Comparison of ENCODE assay signal across 9 cellular contexts in the genomic region with DNA sequence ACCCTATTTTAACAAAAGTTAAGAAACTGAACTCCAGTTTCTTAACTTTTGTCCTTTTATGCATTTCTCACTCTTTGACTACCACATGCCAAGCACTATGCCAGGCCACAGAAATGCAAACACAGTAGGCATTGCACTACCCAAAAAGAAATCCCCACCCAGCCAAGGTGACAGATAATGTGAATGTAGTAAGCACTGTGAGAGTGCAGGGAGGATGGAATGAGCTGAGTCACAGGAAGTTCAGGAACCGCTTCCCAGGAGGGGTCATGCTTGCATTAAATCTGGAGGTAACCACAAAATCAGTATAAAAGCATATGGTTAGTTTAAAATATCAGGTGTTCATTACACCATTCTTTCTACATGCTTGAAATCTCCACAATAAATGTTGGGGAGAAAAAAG. TPM values are rescaled to one million over a fixed set of nuclear protein-coding genes. Genes with fewer than 3 reads are reported as not detected.
DNase-seq lines count a peak whose midpoint lies in the region; TF ChIP-seq lines count a peak whose summit lies in the region.
"Had no signal": no experiment of that assay in that cellular context is flagged by ENCODE, and none has a peak within 500 bp of the region (broad histone marks: within the 10 kb centered on the region; RNA-seq: fewer than 3 reads in every experiment).

No MANE protein-coding gene starts in this region.

- H3K36me3 ChIP-seq in mammary epithelial cell (ENCODE audit: insufficient read depth, low read length) (no peaks in the 10 kb centered on the region), Caco-2 (ENCODE audit: control insufficient read depth, insufficient read depth, low read length) (peaks cover 3% of the 10 kb centered on the region; the same call in 1 of the 2 replicates)

- dilution Hi-C loops in mammary epithelial cell (cut with HindIII; ENCODE audit: low sequenced_read_pairs), result no loop called here

- H3K9ac ChIP-seq in mammary epithelial cell (ENCODE audit: insufficient read depth, low read length), result peak overlapping the region; percentile 41

- H3K36me3 Mint-ChIP-seq in Caco-2 (ENCODE audit: insufficient read depth, unreplicated experiment), result peaks cover 26% of the 10 kb centered on the region

- intact Hi-C loops in mammary epithelial cell (cut with micrococcal nuclease), result no loop called here
- intact Hi-C loops in Caco-2 (cut with micrococcal nuclease; ENCODE audit: unreplicated experiment), result no loop called here

- H3K79me2 ChIP-seq in mammary epithelial cell (ENCODE audit: insufficient read depth, low read length), result no peaks in the 10 kb centered on the region

- H3K27me3 ChIP-seq in mammary epithelial cell (ENCODE audit: insufficient read depth, low read length) (no peaks in the 10 kb centered on the region), Caco-2 (replicated peaks; ENCODE audit: control insufficient read depth, insufficient read depth, low read length) (no peaks in the 10 kb centered on the region)

- H3K4me1 ChIP-seq in mammary epithelial cell (ENCODE audit: insufficient read depth, low read length), result peaks cover 64% of the 10 kb centered on the region
- peaks cover 32% of the 10 kb centered on the region for H3K4me1 ChIP-seq in Caco-2

- DNase-seq in NCI-H146 (lab: John Stamatoyannopoulos, UW) (peak; percentile 8), NCI-H146 treated with DMSO at 0.1 percent for 48 hours (lab: John Stamatoyannopoulos, UW; ENCODE audit: unreplicated experiment) (no peak), NCI-H460 (ENCODE audit: extremely low read depth, low read depth) (peak; percentile 53), mammary epithelial cell (peak; percentile 93), non-pigmented ciliary epithelial cell (ENCODE audit: low read depth) (peak; percentile 79), Caco-2 (no peak), T-helper 9 cell (no peak), COLO668 (lab: John Stamatoyannopoulos, UW; ENCODE audit: unreplicated experiment) (no peak)

- BruUV-seq in mammary epithelial cell (replicated peaks; lab: Mats Ljungman, UMichigan) (no TSS peak), Caco-2 (replicated peaks; lab: Mats Ljungman, UMichigan) (no TSS peak)

- H3K4me3 Mint-ChIP-seq in Caco-2 (ENCODE audit: unreplicated experiment), result no peak overlapping the region

- POLR2A ChIA-PET in Caco-2 (lab: Charles Lee), result no interaction called here

- no peaks in the 10 kb centered on the region for H3K9me3 Mint-ChIP-seq in Caco-2 (ENCODE audit: unreplicated experiment)

- H3K27ac Mint-ChIP-seq in Caco-2 (ENCODE audit: unreplicated experiment), result no peak overlapping the region

- H3K9me3 ChIP-seq in mammary epithelial cell (replicated peaks; ENCODE audit: insufficient read depth, low read length) (no peaks in the 10 kb centered on the region), Caco-2 (no peaks in the 10 kb centered on the region)

- H2AFZ ChIP-seq in mammary epithelial cell (ENCODE audit: low read depth, low read length), result no peak overlapping the region

- in situ Hi-C loops in mammary epithelial cell (cut with MboI; ENCODE audit: low sequenced_read_pairs in 2 of 2), result no loop called here

- H3K4me3 ChIP-seq in mammary epithelial cell (replicated peaks in 1 of 3; ENCODE audit: insufficient read depth in 1 of 3, low read depth in 2 of 3, low read length in 3 of 3), result no peak overlapping the region
- H3K4me3 ChIP-seq in Caco-2 (ENCODE audit: low read depth, low read length), result no peak overlapping the region

- peak overlapping the region; percentile 17 for H3K4me2 ChIP-seq in mammary epithelial cell (ENCODE audit: insufficient read depth, low read depth, low read length)

- H4K20me1 ChIP-seq in mammary epithelial cell (ENCODE audit: insufficient read depth, low read length), result no peaks in the 10 kb centered on the region

- no peak for TF ChIP-seq CTCF in mammary epithelial cell (conservative IDR thresholded peaks at IDR 0.05 in 1 of 2, IDR thresholded peaks at IDR 0.05 in 1 of 2; ENCODE audit: extremely low read depth in 1 of 2, insufficient read depth in 1 of 2, low read depth in 1 of 2, low read length in 2 of 2)
- TF ChIP-seq CTCF in Caco-2 (IDR thresholded peaks at IDR 0.05; ENCODE audit: insufficient read depth in 1 of 2, low read depth in 1 of 2, low read length in 1 of 2, severe bottlenecking in 1 of 2, unreplicated experiment in 1 of 2), result no peak

- 0% methylated on average over 1 of the region's 1 CpG for WGBS in mammary epithelial cell (ENCODE audit: low coverage, missing lambda C conversion rate)

- H3K27me3 Mint-ChIP-seq in Caco-2 (ENCODE audit: insufficient read depth, unreplicated experiment), result no peaks in the 10 kb centered on the region

- CTCF ChIA-PET in mammary epithelial cell (lab: Charles Lee; ENCODE audit: low non-redundant PET), result interaction anchor here (0.6 to 0.7 kb wide), 2 partner anchors 17 to 508 kb away, joined by 3 read pairs; no protein-coding TSS in a partner anchor
- CTCF ChIA-PET in Caco-2 (lab: Charles Lee), result interaction anchor here (0.7 kb wide), 1 partner anchor 15 kb away, joined by 5 read pairs; no protein-coding TSS in a partner anchor

- H3K4me1 Mint-ChIP-seq in Caco-2 (ENCODE audit: low read depth, unreplicated experiment), result peaks cover 34% of the 10 kb centered on the region

- H3K27ac ChIP-seq in mammary epithelial cell (ENCODE audit: insufficient read depth, low read depth, low read length), result peak overlapping the region; percentile 85
- H3K27ac ChIP-seq: 22Rv1 had no signal

RNA-seq across cellular contexts. Expression of a gene that starts 20.1 kb away (rescaled TPM):
- total RNA-seq in NCI-H460 (2014; rRNA removed; shearing (Covaris generic)), result not detected in 2 replicates
- polyA plus RNA-seq in NCI-H460 (2014; cell fraction: nucleus; rRNA removed), result not detected in 2 replicates
- total RNA-seq in mammary epithelial cell (not detected), Caco-2 (2022) (0.09 TPM in 1 of 2 replicates, not detected in the other)
- not detected for polyA plus RNA-seq in mammary epithelial cell
- polyA minus RNA-seq in mammary epithelial cell, result not detected

RNA-seq across cellular contexts. Expression of a gene that starts 27.8 kb away (rescaled TPM):
- 159 and 181 TPM in 2 replicates for total RNA-seq in NCI-H460 (2014; rRNA removed; shearing (Covaris generic))
- 132 and 138 TPM in 2 replicates for polyA plus RNA-seq in NCI-H460 (2014; cell fraction: nucleus; rRNA removed)
- total RNA-seq in mammary epithelial cell, result 100 to 1,000 TPM; 203 to 285 TPM
- 427 TPM for polyA plus RNA-seq in mammary epithelial cell
- polyA minus RNA-seq in mammary epithelial cell, result 408 TPM
- 403 and 420 TPM in 2 replicates for total RNA-seq in Caco-2 (2022)

RNA-seq across cellular contexts. Expression of a gene that starts 34.4 kb away (rescaled TPM):
- total RNA-seq in NCI-H460 (2014; rRNA removed; shearing (Covaris generic)), result 9.4 and 10.8 TPM in 2 replicates
- polyA plus RNA-seq in NCI-H460 (2014; cell fraction: nucleus; rRNA removed), result 2.6 and 13.3 TPM in 2 replicates
- total RNA-seq in mammary epithelial cell (10 to 100 TPM; 30.8 to 94.6 TPM), Caco-2 (2022) (38.8 and 42.3 TPM in 2 replicates)
- 34.1 TPM for polyA plus RNA-seq in mammary epithelial cell
- polyA minus RNA-seq in mammary epithelial cell, result 105 TPM

Comparison
In these comparisons a context has a peak if more than half of its experiments do, and no peak if none do; other contexts are left out.
1. DNase-seq: peak in NCI-H146 (single experiment), NCI-H460 (single experiment), mammary epithelial cell (single experiment) and non-pigmented ciliary epithelial cell (single experiment); none in NCI-H146 treated with DMSO at 0.1 percent for 48 hours (single experiment), Caco-2 (0 of 2), T-helper 9 cell (single experiment) and COLO668 (single experiment).